Comparison of ENCODE assay signal across 8 cellular contexts in genomic region chr2:96145028-96145939, GRCh38. TPM values are rescaled to one million over a fixed set of nuclear protein-coding genes. Genes with fewer than 3 reads are reported as not detected.
A peak's percentile ranks its signal among the peaks of the same experiment; 100 is the strongest.
DNase-seq lines count a peak whose midpoint lies in the region; ATAC-seq and TF ChIP-seq lines count a peak whose summit lies in the region.

Gene DUSP2 (minus strand): TSS chr2:96145440. CDS start chr2:96145354, 86 bp downstream.

- no peaks in the 10 kb centered on the region for H3K36me3 Mint-ChIP-seq in endothelial cell (ENCODE audit: low read depth, unreplicated experiment)

- ATAC-seq in GM18519 (IDR thresholded peaks at IDR 0.05; ENCODE audit: low FRiP score, unreplicated experiment) (peak; percentile 34), HG03039 (IDR thresholded peaks at IDR 0.05; ENCODE audit: unreplicated experiment) (peak; percentile 39)

- peak within 1 kb of the TSS; percentile 74 for H2AFZ ChIP-seq in ACC112 (ENCODE audit: low read length, unreplicated experiment)

- peak within 1 kb of the TSS; percentile 74 for H3K4me3 Mint-ChIP-seq in endothelial cell (ENCODE audit: unreplicated experiment)

- peak; percentile 46 for DNase-seq in NCI-H510A treated with DMSO at 0.1 percent for 48 hours (lab: John Stamatoyannopoulos, UW)
- DNase-seq in activated CD8-positive, alpha-beta memory T cell treated with anti-CD3 and anti-CD28 coated beads for 48 hours (ENCODE audit: low read depth in 2 of 3, low spot score in 2 of 3): peak; percentile 86 to 96 (median 95)
- peak; percentile 38 for DNase-seq in endothelial cell (ENCODE audit: low spot score)
- DNase-seq in middle frontal gyrus (ENCODE audit: extremely low spot score, low spot score): peak; percentile 15
- peak; percentile 85 to 90 for DNase-seq in stimulated activated CD8-positive, alpha-beta memory T cell treated with anti-CD3 and anti-CD28 coated beads, Interleukin-2, amount 100 ng/mL, for 48 hours (ENCODE audit: low read depth in 2 of 2)

- H3K27ac Mint-ChIP-seq in endothelial cell (ENCODE audit: unreplicated experiment): no peak within 1 kb of the TSS

- H3K27ac ChIP-seq in ACC112 (ENCODE audit: low read depth, low read length): no peak within 1 kb of the TSS

- no peaks in the 10 kb centered on the region for H3K27me3 ChIP-seq in ACC112 (ENCODE audit: insufficient read depth, low read length)

- peaks cover 8% of the 10 kb centered on the region for H3K4me1 Mint-ChIP-seq in endothelial cell (ENCODE audit: unreplicated experiment)

- H3K4me3 ChIP-seq in ACC112 (ENCODE audit: low read depth, low read length): peak within 1 kb of the TSS; percentile 88

- no peaks in the 10 kb centered on the region for H3K9me3 Mint-ChIP-seq in endothelial cell (ENCODE audit: unreplicated experiment)

- peaks cover 18% of the 10 kb centered on the region for H3K27me3 Mint-ChIP-seq in endothelial cell (ENCODE audit: unreplicated experiment)

- no peaks in the 10 kb centered on the region for H3K36me3 ChIP-seq in ACC112 (ENCODE audit: insufficient read depth, low read length)

- TF ChIP-seq CTCF in endothelial cell (IDR thresholded peaks at IDR 0.05; ENCODE audit: unreplicated experiment): no peak

- H3K79me2 ChIP-seq in ACC112 (ENCODE audit: control insufficient read depth, insufficient read depth, low read length, unreplicated experiment): no peaks in the 10 kb centered on the region

- H3K4me1 ChIP-seq in ACC112 (ENCODE audit: control insufficient read depth, insufficient read depth, low read length, unreplicated experiment): peaks cover 19% of the 10 kb centered on the region

RNA-seq across cellular contexts. Expression of gene DUSP2, which starts in this region (rescaled TPM):
- not detected for total RNA-seq in endothelial cell (ENCODE audit: unreplicated experiment)

Comparison
In these comparisons a context has a peak if more than half of its experiments do, and no peak if none do; other contexts are left out.
1. Peak in DNase-seq in endothelial cell; RNA of the gene not detected or under 1 TPM.
2. DNase-seq: peak in every context shown above with its lines; median percentile 95 in activated CD8-positive, alpha-beta memory T cell treated with anti-CD3 and anti-CD28 coated beads for 48 hours; 88 in stimulated activated CD8-positive, alpha-beta memory T cell treated with anti-CD3 and anti-CD28 coated beads, Interleukin-2, amount 100 ng/mL, for 48 hours; 46 in NCI-H510A treated with DMSO at 0.1 percent for 48 hours; 38 in endothelial cell; 15 in middle frontal gyrus.